In the genomic region with DNA sequence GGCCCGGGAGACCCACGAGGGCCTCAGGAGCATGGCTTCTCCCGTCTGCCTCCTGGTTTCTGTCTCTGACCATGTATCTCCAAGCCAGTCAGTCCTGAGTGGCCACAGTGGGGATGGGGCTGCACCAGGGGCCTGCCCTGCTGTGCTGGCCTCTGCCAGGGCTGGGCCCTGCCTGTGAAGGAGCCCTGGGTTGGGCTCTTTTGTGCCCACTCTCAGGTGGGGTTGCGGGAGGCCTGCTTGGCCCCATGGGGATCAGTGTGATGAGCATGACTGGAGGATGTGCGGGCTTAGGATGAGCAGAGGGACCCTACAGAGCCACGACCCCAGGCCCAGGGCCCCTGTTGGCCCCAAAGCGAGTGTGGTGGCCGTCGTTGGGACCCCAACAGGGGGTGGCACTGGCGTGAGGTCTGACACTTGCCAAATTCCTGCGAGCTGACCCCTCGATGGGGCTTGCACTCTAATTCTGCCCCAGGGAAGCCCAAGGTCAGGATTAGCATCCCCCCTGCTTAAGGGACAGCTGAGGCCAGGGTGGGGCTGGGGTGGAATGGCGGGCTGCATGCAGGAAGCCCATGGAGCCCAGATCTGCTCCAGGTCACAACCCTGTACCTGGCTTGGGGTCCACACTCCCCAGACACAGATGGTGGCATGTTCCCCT, we compare ENCODE assay signal across 18 cellular contexts.
DNase-seq lines count a peak whose midpoint lies in the region; ATAC-seq and TF ChIP-seq lines count a peak whose summit lies in the region.
"Had no signal": no experiment of that assay in that cellular context is flagged by ENCODE, and none has a peak within 500 bp of the region (broad histone marks: within the 10 kb centered on the region; RNA-seq: fewer than 3 reads in every experiment).

No MANE protein-coding gene starts in this region.

- no peaks in the 10 kb centered on the region for H3K9me3 Mint-ChIP-seq in endodermal cell
- no peaks in the 10 kb centered on the region for H3K9me3 Mint-ChIP-seq in activated CD4-positive, alpha-beta memory T cell treated with anti-CD3 and anti-CD28 coated beads for 36 hours
- H3K9me3 Mint-ChIP-seq: neural progenitor cell; stimulated activated naive CD8-positive, alpha-beta T cell treated with anti-CD3 and anti-CD28 coated beads, Interleukin-15, Interleukin-2, amounts not matched to agents 100 ng/mL and 50 ng/mL, for 24 hours had no signal

- H3K27ac Mint-ChIP-seq in endodermal cell, result no peak overlapping the region
- H3K27ac Mint-ChIP-seq in activated CD4-positive, alpha-beta memory T cell treated with anti-CD3 and anti-CD28 coated beads for 36 hours, result no peak overlapping the region
- H3K27ac Mint-ChIP-seq: CD8-positive, alpha-beta memory T cell; neural progenitor cell; stimulated activated naive CD8-positive, alpha-beta T cell treated with anti-CD3 and anti-CD28 coated beads, Interleukin-15, Interleukin-2, amounts not matched to agents 100 ng/mL and 50 ng/mL, for 24 hours had no signal

- no peak overlapping the region for H3K4me3 Mint-ChIP-seq in endodermal cell
- no peak overlapping the region for H3K4me3 Mint-ChIP-seq in activated CD4-positive, alpha-beta memory T cell treated with anti-CD3 and anti-CD28 coated beads for 36 hours
- H3K4me3 Mint-ChIP-seq: CD8-positive, alpha-beta memory T cell; neural progenitor cell; stimulated activated naive CD8-positive, alpha-beta T cell treated with anti-CD3 and anti-CD28 coated beads, Interleukin-15, Interleukin-2, amounts not matched to agents 100 ng/mL and 50 ng/mL, for 24 hours had no signal

- POLR2A ChIA-PET in activated CD4-positive, alpha-beta memory T cell treated with anti-CD3 and anti-CD28 coated beads for 36 hours (lab: Charles Lee), result no interaction called here

- H3K27me3 Mint-ChIP-seq in endodermal cell (ENCODE audit: insufficient read depth), result peaks cover 21% of the 10 kb centered on the region
- H3K27me3 Mint-ChIP-seq in activated CD4-positive, alpha-beta memory T cell treated with anti-CD3 and anti-CD28 coated beads for 36 hours, result peaks cover 8% of the 10 kb centered on the region

- H3K4me1 ChIP-seq in endodermal cell (ENCODE audit: control insufficient read depth, insufficient read depth, low read length), result no peaks in the 10 kb centered on the region
- no peaks in the 10 kb centered on the region for H3K4me1 ChIP-seq in mucosa of descending colon (ENCODE audit: low read depth)
- no peaks in the 10 kb centered on the region for H3K4me1 ChIP-seq in aorta (ENCODE audit: control insufficient read depth in 1 of 2, insufficient read depth in 2 of 2, low read length in 2 of 2)

- DNase-seq in Right ventricle myocardium inferior (ENCODE audit: missing footprints) (peak; percentile 18), left ventricle myocardium superior (no peak), endodermal cell (peak; percentile 22), mucosa of descending colon (peak in 2 of 3 donors; percentile 9 to 35), aorta (peak; percentile 36 to 64), NCI-H2196 (lab: John Stamatoyannopoulos, UW; ENCODE audit: unreplicated experiment) (no peak), kidney glomerular epithelial cell (lab: John Stamatoyannopoulos, UW) (no peak)
- no peak for DNase-seq in activated CD4-positive, alpha-beta memory T cell treated with anti-CD3 and anti-CD28 coated beads for 36 hours
- DNase-seq: activated CD4-positive, alpha-beta T cell treated with anti-CD3 and anti-CD28 coated beads, Interleukin-2, amount 50 U/mL, for 1 hour; anterior cingulate cortex; DND-41; GM23248; NCI-H1105 treated with DMSO at 0.1 percent for 48 hours; NCI-H69 had no signal

- ATAC-seq in Right ventricle myocardium inferior, result no peak
- no peak for ATAC-seq in left ventricle myocardium superior
- ATAC-seq in mucosa of descending colon, result no peak
- ATAC-seq in aorta (ENCODE audit: low FRiP score), result no peak

- H3K4me3 ChIP-seq in endodermal cell (ENCODE audit: low read length), result no peak overlapping the region
- H3K4me3 ChIP-seq in mucosa of descending colon, result no peak overlapping the region
- no peak overlapping the region for H3K4me3 ChIP-seq in aorta (ENCODE audit: low read length in 2 of 2)
- H3K4me3 ChIP-seq: GM23248, heart left ventricle, neural progenitor cell had no signal

- 88 to 90% methylated on average over 13 of the region's 13 CpGs for WGBS in endodermal cell (ENCODE audit: insufficient coverage in 1 of 2, insufficient read length in 1 of 2), 2 experiments
- WGBS in aorta, 2 donors, result 72% methylated on average over 13 of the region's 13 CpGs

- TF ChIP-seq CTCF in endodermal cell (conservative IDR thresholded peaks at IDR 0.05) (no peak), mucosa of descending colon (IDR thresholded peaks at IDR 0.05) (no peak)

- CTCF ChIA-PET in activated CD4-positive, alpha-beta memory T cell treated with anti-CD3 and anti-CD28 coated beads for 36 hours (lab: Charles Lee), result no interaction called here

- intact Hi-C loops in Right ventricle myocardium inferior (cut with DNase I) (no loop called here), left ventricle myocardium superior (cut with micrococcal nuclease) (no loop called here), mucosa of descending colon (cut with DNase I, micrococcal nuclease) (no loop called here), aorta (cut with DNase I) (no loop called here)
- intact Hi-C loops in activated CD4-positive, alpha-beta memory T cell treated with anti-CD3 and anti-CD28 coated beads for 36 hours (cut with micrococcal nuclease), result no loop called here

- no peaks in the 10 kb centered on the region for H3K4me1 Mint-ChIP-seq in endodermal cell
- peaks cover 3% of the 10 kb centered on the region for H3K4me1 Mint-ChIP-seq in activated CD4-positive, alpha-beta memory T cell treated with anti-CD3 and anti-CD28 coated beads for 36 hours (ENCODE audit: low read depth)

- H3K9me3 ChIP-seq in endodermal cell (ENCODE audit: control insufficient read depth, low read length), result no peaks in the 10 kb centered on the region
- no peaks in the 10 kb centered on the region for H3K9me3 ChIP-seq in mucosa of descending colon
- no peaks in the 10 kb centered on the region for H3K9me3 ChIP-seq in aorta (ENCODE audit: control insufficient read depth, low read length)
- H3K9me3 ChIP-seq: heart left ventricle had no signal

- H3K27me3 ChIP-seq in endodermal cell (ENCODE audit: control insufficient read depth, insufficient read depth, low read length, poor library complexity, severe bottlenecking) (peaks cover 37% of the 10 kb centered on the region), aorta (ENCODE audit: control insufficient read depth in 1 of 2, insufficient read depth in 2 of 2, low read length in 1 of 2) (no peaks in the 10 kb centered on the region)

- H3K27ac ChIP-seq in endodermal cell (ENCODE audit: low read depth, low read length) (no peak overlapping the region), aorta (ENCODE audit: low read depth in 1 of 2, low read length in 2 of 2) (no peak overlapping the region)
- H3K27ac ChIP-seq: GM23248, heart left ventricle, neural progenitor cell had no signal

- H3K36me3 Mint-ChIP-seq in endodermal cell (ENCODE audit: low read depth), result no peaks in the 10 kb centered on the region
- H3K36me3 Mint-ChIP-seq in activated CD4-positive, alpha-beta memory T cell treated with anti-CD3 and anti-CD28 coated beads for 36 hours, result no peaks in the 10 kb centered on the region
- H3K36me3 Mint-ChIP-seq: neural progenitor cell had no signal

- no peaks in the 10 kb centered on the region for H3K36me3 ChIP-seq in endodermal cell (ENCODE audit: control insufficient read depth, insufficient read depth, low read length)
- H3K36me3 ChIP-seq in mucosa of descending colon (ENCODE audit: low read depth), result no peaks in the 10 kb centered on the region
- no peaks in the 10 kb centered on the region for H3K36me3 ChIP-seq in aorta (ENCODE audit: control insufficient read depth in 1 of 2, insufficient read depth in 2 of 2, low read length in 1 of 2)
- H3K36me3 ChIP-seq: heart left ventricle, neural progenitor cell had no signal

- no peak overlapping the region for H3K9ac ChIP-seq in endodermal cell (ENCODE audit: extremely low read depth, low read length, poor library complexity, severe bottlenecking)
- H3K9ac ChIP-seq: GM23248, neural progenitor cell had no signal

Comparison
In these comparisons a context has a peak if more than half of its experiments do, and no peak if none do; other contexts are left out.
1. DNase-seq: peak in Right ventricle myocardium inferior (single experiment), endodermal cell (single experiment), mucosa of descending colon (2 of 3) and aorta (2 of 2); none in left ventricle myocardium superior (single experiment), NCI-H2196 (single experiment), activated CD4-positive, alpha-beta memory T cell treated with anti-CD3 and anti-CD28 coated beads for 36 hours (single experiment) and kidney glomerular epithelial cell (single experiment).